Comparison of ENCODE assay signal across 5 cellular contexts in genomic region chr10:49771046-49771445, GRCh38. TPM values are rescaled to one million over a fixed set of nuclear protein-coding genes. Genes with fewer than 3 reads are reported as not detected.
"Had no signal": no experiment of that assay in that cellular context is flagged by ENCODE, and none has a peak within 500 bp of the region (broad histone marks: within the 10 kb centered on the region; RNA-seq: fewer than 3 reads in every experiment).

No MANE protein-coding gene starts in this region.

RNA-seq across cellular contexts. Expression of gene OGDHL, which starts 8.9 kb away (rescaled TPM):
- total RNA-seq: mesenteric fat pad; naive thymus-derived CD4-positive, alpha-beta T cell; sciatic nerve; subcutaneous adipose tissue; thoracic aorta had no signal
- polyA plus RNA-seq: naive thymus-derived CD4-positive, alpha-beta T cell had no signal
